ENCODE assay signal across 21 cellular contexts in genomic region chr9:88738708-88739107, GRCh38.
A peak's percentile ranks its signal among the peaks of the same experiment; 100 is the strongest.
DNase-seq lines count a peak whose midpoint lies in the region; ATAC-seq, FAIRE-seq and TF ChIP-seq lines count a peak whose summit lies in the region.
"Had no signal": no experiment of that assay in that cellular context is flagged by ENCODE, and none has a peak within 500 bp of the region (broad histone marks: within the 10 kb centered on the region; RNA-seq: fewer than 3 reads in every experiment).

No MANE protein-coding gene starts in this region.

- H3K9me3 ChIP-seq in hepatocyte (ENCODE audit: low read depth) = no peaks in the 10 kb centered on the region
- H3K9me3 ChIP-seq: colonic mucosa, ovary had no signal

- no peaks in the 10 kb centered on the region for H4K20me1 ChIP-seq in hepatocyte (ENCODE audit: insufficient read depth, poor library complexity, severe bottlenecking)

- H3K27ac ChIP-seq in brain microvascular endothelial cell (no peak overlapping the region), hepatocyte (peak overlapping the region; percentile 76)
- H3K27ac ChIP-seq: colonic mucosa, ovary had no signal

- in situ Hi-C loops in brain microvascular endothelial cell (cut with HindIII; ENCODE audit: low pct_ligation_motif_present, low sequenced_read_pairs) = no loop called here

- peaks cover 33% of the 10 kb centered on the region for H3K4me1 ChIP-seq in hepatocyte (ENCODE audit: insufficient read depth)
- H3K4me1 ChIP-seq: colonic mucosa had no signal

- H3K36me3 ChIP-seq in brain microvascular endothelial cell (replicated peaks) (no peaks in the 10 kb centered on the region), hepatocyte (replicated peaks; ENCODE audit: insufficient read depth, low read depth) (no peaks in the 10 kb centered on the region)
- H3K36me3 ChIP-seq: colonic mucosa, ovary had no signal

- no peaks in the 10 kb centered on the region for H3K27me3 ChIP-seq in brain microvascular endothelial cell (replicated peaks)
- H3K27me3 ChIP-seq in hepatocyte = no peaks in the 10 kb centered on the region
- H3K27me3 ChIP-seq: colonic mucosa, ovary had no signal

- WGBS in hepatocyte (ENCODE audit: low lambda C conversion rate, missing lambda C conversion rate) = 47% methylated on average over 3 of the region's 3 CpGs

- no peak overlapping the region for H3K4me2 ChIP-seq in hepatocyte

- no peak for TF ChIP-seq CTCF in brain microvascular endothelial cell (IDR thresholded peaks at IDR 0.05; ENCODE audit: low read depth, low read length, missing control alignments)
- TF ChIP-seq CTCF in hepatocyte (IDR thresholded peaks at IDR 0.05; ENCODE audit: poor library complexity) = no peak

- no peaks in the 10 kb centered on the region for H3K79me2 ChIP-seq in hepatocyte

- no peaks in the 10 kb centered on the region for H3K9me2 ChIP-seq in hepatocyte (replicated peaks; ENCODE audit: insufficient read depth)

- H2AFZ ChIP-seq in hepatocyte = no peak overlapping the region

- H3K4me3 ChIP-seq in brain microvascular endothelial cell (ENCODE audit: low read depth, low read length) = no peak overlapping the region
- no peak overlapping the region for H3K4me3 ChIP-seq in hepatocyte
- H3K4me3 ChIP-seq: colonic mucosa, ovary had no signal

- no peak for ATAC-seq in HG03135 (IDR thresholded peaks at IDR 0.05; ENCODE audit: unreplicated experiment)
- ATAC-seq: activated T-helper 17 cell treated with anti-CD3 and anti-CD28 coated beads, Interleukin-2, amount 50 U/mL, for 72 hours; CD8-positive, alpha-beta T cell; HCT116; naive thymus-derived CD8-positive, alpha-beta T cell; right cardiac atrium had no signal

- DNase-seq in AG08395 (ENCODE audit: low spot score) (peak; percentile 76), H4 (ENCODE audit: low spot score) (peak; percentile 53), brain microvascular endothelial cell (peak; percentile 32), hepatocyte (ENCODE audit: low spot score) (no peak), hepatic stellate cell (ENCODE audit: low spot score) (no peak), urothelium cell line (ENCODE audit: low spot score) (no peak), NCI-H2227 treated with DMSO at 0.1 percent for 48 hours (lab: John Stamatoyannopoulos, UW) (no peak)
- DNase-seq: ACHN; activated CD4-positive, alpha-beta T cell treated with anti-CD3 and anti-CD28 coated beads for 48 hours; CD8-positive, alpha-beta T cell; colonic mucosa; DMS79; mesendoderm; naive thymus-derived CD8-positive, alpha-beta T cell; NCI-H1417 treated with DMSO at 0.1 percent for 48 hours; NCI-H2171 treated with DMSO at 0.1 percent for 48 hours; ovary; right cardiac atrium had no signal

- FAIRE-seq in urothelium cell line (lab: Jason Lieb, UNC) = no peak

Comparison
In these comparisons a context has a peak if more than half of its experiments do, and no peak if none do; other contexts are left out.
1. DNase-seq: peak in AG08395 (single experiment), H4 (single experiment) and brain microvascular endothelial cell (single experiment); none in hepatocyte (single experiment), hepatic stellate cell (single experiment), urothelium cell line (single experiment) and NCI-H2227 treated with DMSO at 0.1 percent for 48 hours (single experiment).